In the genomic region with DNA sequence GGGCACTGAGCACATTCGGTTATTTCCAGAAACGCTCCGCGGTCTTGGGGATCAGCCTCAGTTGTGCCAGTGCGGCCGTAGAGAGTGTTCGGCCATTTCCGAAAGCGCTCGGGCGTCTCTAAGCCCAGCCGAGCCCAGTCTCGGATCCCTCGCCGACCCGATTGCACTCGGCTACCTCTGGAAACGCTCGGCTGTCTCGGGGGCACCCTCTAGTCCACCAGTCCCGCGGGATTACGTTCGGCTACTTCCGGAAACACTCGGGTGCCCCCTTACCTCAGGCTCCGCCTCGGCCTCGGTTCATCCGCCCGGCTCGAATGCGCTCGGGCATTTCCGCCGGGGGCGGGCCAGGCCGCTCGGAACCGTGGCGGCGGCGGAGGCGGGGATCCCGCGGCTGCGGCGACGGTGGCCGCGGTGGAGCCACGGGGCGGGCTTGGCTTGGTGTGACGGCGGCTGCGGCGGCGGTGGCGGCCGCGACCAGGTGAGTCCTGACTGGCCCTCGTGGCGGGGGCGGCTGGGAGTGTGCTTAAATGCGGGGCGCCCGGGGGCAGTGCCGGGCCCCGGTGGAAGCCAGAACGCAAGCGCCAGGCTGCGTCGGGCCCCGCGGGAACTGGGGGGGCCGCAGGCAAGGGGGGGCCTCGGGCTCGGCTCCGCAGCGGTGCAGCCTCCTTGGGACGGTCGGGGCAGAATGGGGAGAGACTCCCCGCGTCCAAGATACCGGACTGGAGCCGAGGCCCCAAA, we compare ENCODE assay signal across 8 cellular contexts.
DNase-seq lines count a peak whose midpoint lies in the region; ATAC-seq and FAIRE-seq lines count a peak whose summit lies in the region.

TSS of gene PIK3R2 (plus strand) at position 347 of the 738 bp plus-strand sequence. CDS start 2,717 bp downstream, outside the sequence.

- DNase-seq in AML-193 (lab: John Stamatoyannopoulos, UW), result peak; percentile 92 to 93
- DNase-seq in GM19239 (ENCODE audit: insufficient read length, low spot score), result peak; percentile 99
- peak; percentile 98 for DNase-seq in NCI-H510A treated with DMSO at 0.1 percent for 48 hours (lab: John Stamatoyannopoulos, UW)
- peak; percentile 99 for DNase-seq in activated CD4-positive, alpha-beta T cell treated with anti-CD3 and anti-CD28 coated beads for 1 hour
- peak; percentile 80 to 94 for DNase-seq in cerebellar nuclear complex (lab: John Stamatoyannopoulos, UW)
- peak; percentile 99 to 100 for DNase-seq in stimulated activated CD4-positive, alpha-beta T cell treated with anti-CD3 and anti-CD28 coated beads, Interleukin-12 subunit alpha, Interleukin-12 subunit beta, amount 100 ng/mL, for 24 hours (ENCODE audit: low read depth in 2 of 2)

- ATAC-seq in HG03442 (IDR thresholded peaks at IDR 0.05; ENCODE audit: unreplicated experiment), result peak; percentile 77

- peak; percentile 99 for FAIRE-seq in GM19239 (lab: Jason Lieb, UNC)
- FAIRE-seq in islet of Langerhans (lab: Jason Lieb, UNC), result peak; percentile 27

Comparison
In these comparisons a context has a peak if more than half of its experiments do, and no peak if none do; other contexts are left out.
1. Peak in every context shown above with its lines: DNase-seq and ATAC-seq.